ENCODE assay signal across 1 cellular context in genomic region chr9:133944746-133945135, GRCh38.
TF ChIP-seq lines count a peak whose summit lies in the region.

No MANE protein-coding gene starts in this region.

TF ChIP-seq in GM12878, 131 proteins besides CTCF, POLR2A, EP300 and RAD21 (continued from another document):
- TF ChIP-seq ZNF687 (IDR thresholded peaks at IDR 0.05): no peak
- no peak for TF ChIP-seq NFIC (IDR thresholded peaks at IDR 0.05; ENCODE audit: low read depth, low read length)
- TF ChIP-seq CREM (IDR thresholded peaks at IDR 0.05; ENCODE audit: low read depth): no peak
- TF ChIP-seq BCLAF1 (IDR thresholded peaks at IDR 0.05): no peak
- no peak for TF ChIP-seq TARDBP (IDR thresholded peaks at IDR 0.05; ENCODE audit: borderline replicate concordance)
- TF ChIP-seq FOXM1 (IDR thresholded peaks at IDR 0.05; ENCODE audit: low read depth, low read length): no peak
- no peak for TF ChIP-seq SRF (IDR thresholded peaks at IDR 0.05; ENCODE audit: low read depth in 2 of 2, low read length in 2 of 2)
- no peak for TF ChIP-seq ZZZ3 (IDR thresholded peaks at IDR 0.05; ENCODE audit: control insufficient read depth, insufficient read length, low read depth)
- TF ChIP-seq HSF1 (IDR thresholded peaks at IDR 0.05; ENCODE audit: low read depth, low read length): no peak
- TF ChIP-seq NBN (IDR thresholded peaks at IDR 0.05): no peak
- no peak for TF ChIP-seq FOS (IDR thresholded peaks at IDR 0.05; ENCODE audit: borderline replicate concordance, extremely low read depth, insufficient read length)
- no peak for TF ChIP-seq REST (IDR thresholded peaks at IDR 0.05; ENCODE audit: low read depth, low read length)
- no peak for TF ChIP-seq RB1 (IDR thresholded peaks at IDR 0.05; ENCODE audit: borderline replicate concordance)
